In the genomic region with DNA sequence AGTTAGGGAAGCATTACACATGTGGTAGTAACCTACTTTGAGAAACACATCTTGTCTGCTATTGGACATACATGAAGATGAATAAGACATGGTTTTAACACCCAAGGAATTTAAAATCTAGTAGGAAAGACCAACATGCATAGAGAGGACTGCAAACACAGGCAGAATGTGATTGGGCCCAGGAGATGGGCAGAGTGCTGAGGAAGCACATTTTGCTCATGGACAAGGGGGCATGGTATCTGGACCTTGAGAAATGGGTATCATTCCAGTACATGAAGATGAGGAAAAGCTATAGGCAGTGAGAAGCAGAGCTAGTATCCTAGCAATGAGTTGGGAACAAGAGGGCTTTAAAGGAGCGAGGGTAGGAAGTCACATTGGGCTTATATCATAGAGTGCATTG, we compare ENCODE assay signal across 8 cellular contexts.
"Had no signal": no experiment of that assay in that cellular context is flagged by ENCODE, and none has a peak within 500 bp of the region (broad histone marks: within the 10 kb centered on the region; RNA-seq: fewer than 3 reads in every experiment).

No MANE protein-coding gene starts in this region.

- H3K9me3 Mint-ChIP-seq: GM23338, H9, IgD-negative memory B cell had no signal

- H3K4me3 ChIP-seq: GM23338 had no signal

- H3K4me3 Mint-ChIP-seq: GM23338, H9, IgD-negative memory B cell had no signal

- DNase-seq: H9, HCEC 1CT, KG1 had no signal

- H3K4me2 ChIP-seq: GM23338 had no signal

- FAIRE-seq: H1, H54, HTR-8/SVneo had no signal

- ATAC-seq: GM23338 had no signal

- H3K36me3 Mint-ChIP-seq: IgD-negative memory B cell had no signal

- H3K27ac Mint-ChIP-seq: GM23338, IgD-negative memory B cell had no signal
